Comparison of ENCODE assay signal across 23 cellular contexts in the genomic region with DNA sequence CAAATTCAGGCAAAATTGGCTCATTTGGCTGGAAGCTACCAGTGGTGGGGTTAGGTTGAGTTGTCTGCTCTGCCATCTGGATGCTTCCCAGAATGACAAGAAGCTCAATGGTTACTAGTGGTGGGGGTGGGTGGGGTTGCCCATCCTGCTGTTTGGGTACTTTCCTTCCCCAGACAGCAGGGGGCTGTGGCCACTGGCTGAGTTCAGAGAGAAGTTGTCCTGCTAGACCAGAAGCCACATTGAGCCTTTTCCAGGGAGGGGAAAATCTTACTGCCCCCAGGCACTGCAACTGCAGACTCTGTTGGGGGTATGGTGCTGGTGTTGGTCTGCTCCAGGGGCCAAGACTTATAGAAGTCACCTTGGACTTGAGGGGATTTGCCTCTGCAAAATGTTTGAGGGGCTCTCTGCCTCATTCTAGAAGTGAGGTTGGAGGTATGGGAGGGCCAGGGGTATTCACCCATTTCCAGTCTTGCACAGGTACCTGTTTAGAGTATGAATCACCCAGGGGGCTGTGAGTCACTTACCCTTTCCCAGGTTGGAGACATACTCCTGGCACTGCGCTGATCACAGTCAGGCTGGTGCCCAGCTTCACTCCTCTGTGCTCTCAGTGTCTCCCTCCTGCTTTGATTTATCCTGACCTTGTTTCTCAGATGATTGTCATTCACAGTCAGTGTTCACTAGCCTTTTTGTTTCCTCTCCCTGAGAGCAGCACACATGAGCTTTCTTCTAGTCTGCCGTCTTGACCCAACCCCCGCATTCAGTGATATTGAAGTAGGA.
DNase-seq lines count a peak whose midpoint lies in the region; ATAC-seq and TF ChIP-seq lines count a peak whose summit lies in the region.
"Had no signal": no experiment of that assay in that cellular context is flagged by ENCODE, and none has a peak within 500 bp of the region (broad histone marks: within the 10 kb centered on the region; RNA-seq: fewer than 3 reads in every experiment).

No MANE protein-coding gene starts in this region.

- H3K9me3 ChIP-seq in H9 (ENCODE audit: control insufficient read depth, low read depth, low read length) (no peaks in the 10 kb centered on the region), RWPE2 (ENCODE audit: severe bottlenecking) (no peaks in the 10 kb centered on the region)
- H3K9me3 ChIP-seq: Caco-2, SJCRH30, uterus had no signal

- H3K27ac Mint-ChIP-seq in H9: no peak overlapping the region
- H3K27ac Mint-ChIP-seq: activated naive CD8-positive, alpha-beta T cell; T-helper 1 cell treated with Interleukin-12 subunit alpha and Interleukin-12 subunit beta and Interleukin-4 antibody, amounts not matched to agents 30 μg/mL and 1 μg/mL, for 36 hours had no signal

- no peak overlapping the region for H3K4me3 Mint-ChIP-seq in H9
- H3K4me3 Mint-ChIP-seq: activated naive CD8-positive, alpha-beta T cell; naive B cell; T-helper 1 cell treated with Interleukin-12 subunit alpha and Interleukin-12 subunit beta and Interleukin-4 antibody, amounts not matched to agents 30 μg/mL and 1 μg/mL, for 36 hours had no signal

- H2BK120ac ChIP-seq in H9 (ENCODE audit: low read depth, low read length, poor library complexity, severe bottlenecking): no peak overlapping the region

- H3K27ac ChIP-seq in H9 (ENCODE audit: insufficient read length, low read depth, low read length) (no peak overlapping the region), RWPE2 (ENCODE audit: poor library complexity, severe bottlenecking) (no peak overlapping the region), foreskin keratinocyte (no peak overlapping the region)
- H3K27ac ChIP-seq: cardiac muscle cell, SJCRH30, uterus had no signal

- H3K79me2 ChIP-seq in H9 (ENCODE audit: insufficient read depth, low read length): no peaks in the 10 kb centered on the region

- no peak overlapping the region for H4K91ac ChIP-seq in H9 (ENCODE audit: insufficient read length, low read depth, low read length)

- ATAC-seq in RWPE2 (ENCODE audit: low read depth) (peak; percentile 100), foreskin keratinocyte (peak; percentile 99), GM18873 (IDR thresholded peaks at IDR 0.05; ENCODE audit: low FRiP score, unreplicated experiment) (no peak), GM19452 (IDR thresholded peaks at IDR 0.05; ENCODE audit: unreplicated experiment) (no peak)
- ATAC-seq: esophagus mucosa had no signal

- H2AK5ac ChIP-seq in H9 (ENCODE audit: insufficient read length, low read length): no peak overlapping the region

- no peak overlapping the region for H2BK15ac ChIP-seq in H9 (ENCODE audit: low read depth, low read length)

- no peak overlapping the region for H3K23ac ChIP-seq in H9 (ENCODE audit: insufficient read length, low read depth, low read length)

- no peak overlapping the region for H3K18ac ChIP-seq in H9 (ENCODE audit: insufficient read length, low read depth, low read length)

- H4K20me1 ChIP-seq in H9 (ENCODE audit: control insufficient read depth, insufficient read depth, insufficient read length): no peaks in the 10 kb centered on the region

- no peak overlapping the region for H3K56ac ChIP-seq in H9 (ENCODE audit: insufficient read length, low read depth, low read length)

- DNase-seq in H9 (peak; percentile 34), RWPE2 (ENCODE audit: low spot score) (peak; percentile 53), foreskin keratinocyte (peak; percentile 45 to 68), pons (ENCODE audit: low spot score) (peak; percentile 3), NCI-H146 (lab: John Stamatoyannopoulos, UW) (no peak)
- DNase-seq: activated CD4-positive, CD25-positive, alpha-beta regulatory T cell; KG1; naive B cell; NCI-H1092 treated with DMSO at 0.1 percent for 48 hours; NCI-H2081 treated with DMSO at 0.1 percent for 48 hours; NCI-H526; SJCRH30; small intestine; stimulated activated CD4-positive, alpha-beta T cell treated with anti-CD3 and anti-CD28 coated beads, Interleukin-4, amount 100 ng/mL, for 1 hour; uterus had no signal

- no peak overlapping the region for H3K14ac ChIP-seq in H9 (ENCODE audit: insufficient read depth, low read length)

- H3K23me2 ChIP-seq in H9 (ENCODE audit: insufficient read length, low read depth, low read length, poor library complexity, severe bottlenecking): no peaks in the 10 kb centered on the region

- H3K27me3 ChIP-seq in H9 (ENCODE audit: insufficient read depth, low read length) (no peaks in the 10 kb centered on the region), RWPE2 (ENCODE audit: insufficient read depth, poor library complexity, severe bottlenecking) (no peaks in the 10 kb centered on the region), foreskin keratinocyte (no peaks in the 10 kb centered on the region)
- H3K27me3 ChIP-seq: cardiac muscle cell, SJCRH30, uterus had no signal

- no peaks in the 10 kb centered on the region for H3K36me3 Mint-ChIP-seq in H9 (ENCODE audit: insufficient read depth in 1 of 3, low read depth in 3 of 3)
- H3K36me3 Mint-ChIP-seq: activated naive CD8-positive, alpha-beta T cell; naive B cell had no signal

- H2BK12ac ChIP-seq in H9 (ENCODE audit: insufficient read length, low read depth, low read length): no peak overlapping the region

- no peak overlapping the region for H3K9ac ChIP-seq in H9 (ENCODE audit: extremely low read depth, insufficient read length, low read length)

- H3K4ac ChIP-seq in H9 (ENCODE audit: low read depth, low read length): no peak overlapping the region

- H3K4me2 ChIP-seq in H9 (ENCODE audit: insufficient read depth, insufficient read length, low read length): no peak overlapping the region

- no peak overlapping the region for H4K5ac ChIP-seq in H9 (ENCODE audit: insufficient read length, low read depth, low read length)

- H3K4me3 ChIP-seq in RWPE2 (ENCODE audit: severe bottlenecking): no peak overlapping the region
- H3K4me3 ChIP-seq: cardiac muscle cell, lung, SJCRH30, uterus had no signal

- H3K4me1 ChIP-seq in H9 (ENCODE audit: insufficient read depth, low read length) (peaks cover 3% of the 10 kb centered on the region; the same call in 1 of the 2 replicates), RWPE2 (ENCODE audit: insufficient read depth, poor library complexity, severe bottlenecking) (peaks cover 13% of the 10 kb centered on the region), foreskin keratinocyte (peaks cover 5% of the 10 kb centered on the region)
- H3K4me1 ChIP-seq: Caco-2, SJCRH30, uterus had no signal

- no peak overlapping the region for H4K8ac ChIP-seq in H9 (replicated peaks; ENCODE audit: insufficient read length, low read depth, low read length)

- no peak overlapping the region for H2BK5ac ChIP-seq in H9 (ENCODE audit: insufficient read length, low read length)

- no peak overlapping the region for H3T11ph ChIP-seq in H9 (ENCODE audit: low read length)

- peaks cover 11 to 13% of the 10 kb centered on the region in 2 experiments for H3K4me1 Mint-ChIP-seq in H9

- H2BK20ac ChIP-seq in H9 (ENCODE audit: low read depth, low read length, poor library complexity, severe bottlenecking): no peak overlapping the region

- H2AFZ ChIP-seq in H9 (ENCODE audit: low read length): no peak overlapping the region

- H3K9me3 Mint-ChIP-seq in H9: no peaks in the 10 kb centered on the region
- H3K9me3 Mint-ChIP-seq: T-helper 1 cell treated with Interleukin-12 subunit alpha and Interleukin-12 subunit beta and Interleukin-4 antibody, amounts not matched to agents 30 μg/mL and 1 μg/mL, for 36 hours had no signal

- no peak for TF ChIP-seq CTCF in H9 (conservative IDR thresholded peaks at IDR 0.05)
- TF ChIP-seq CTCF in RWPE2 (IDR thresholded peaks at IDR 0.05; ENCODE audit: poor library complexity, severe bottlenecking): no peak
- no peak for TF ChIP-seq CTCF in foreskin keratinocyte (conservative IDR thresholded peaks at IDR 0.05)

- no peaks in the 10 kb centered on the region for H3K79me1 ChIP-seq in H9 (ENCODE audit: insufficient read depth, low read depth, low read length, poor library complexity, severe bottlenecking)

- no peaks in the 10 kb centered on the region for H3K27me3 Mint-ChIP-seq in H9 (ENCODE audit: low read depth)
- H3K27me3 Mint-ChIP-seq: activated naive CD8-positive, alpha-beta T cell; naive B cell had no signal

- H3K36me3 ChIP-seq in RWPE2 (ENCODE audit: low read depth): no peaks in the 10 kb centered on the region
- H3K36me3 ChIP-seq: cardiac muscle cell, SJCRH30, uterus had no signal

- WGBS in H9 (ENCODE audit: extremely low coverage, insufficient read length, low lambda C conversion rate): no CpG with 5 or more reads among the region's 3 CpGs

Comparison
In these comparisons a context has a peak if more than half of its experiments do, and no peak if none do; other contexts are left out.
1. ATAC-seq: peak in RWPE2 (single experiment) and foreskin keratinocyte (single experiment); none in GM18873 (single experiment) and GM19452 (single experiment).